ENCODE assay signal across 8 cellular contexts in the genomic region with DNA sequence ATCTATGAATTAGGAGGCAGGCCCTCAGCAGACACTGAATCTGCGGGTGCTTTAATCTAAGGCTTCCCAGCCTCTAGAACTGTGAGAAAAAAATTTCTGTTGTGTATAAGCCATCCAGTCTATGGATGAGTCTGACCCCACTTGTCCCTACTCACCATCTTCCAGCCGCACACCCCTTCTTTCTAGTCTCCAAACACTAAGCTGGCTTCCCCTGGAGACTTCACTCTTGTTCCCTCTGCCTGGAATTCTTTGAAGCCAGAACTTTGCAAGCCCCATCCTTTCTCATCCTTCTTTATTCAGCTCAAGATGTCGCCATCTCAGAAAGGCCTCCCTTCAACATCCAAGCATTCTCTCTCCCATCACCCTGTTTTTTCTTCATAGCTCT. TPM values are rescaled to one million over a fixed set of nuclear protein-coding genes. Genes with fewer than 3 reads are reported as not detected.
DNase-seq lines count a peak whose midpoint lies in the region; ATAC-seq and TF ChIP-seq lines count a peak whose summit lies in the region.

No MANE protein-coding gene starts in this region.

- H3K4me1 ChIP-seq in adrenal gland (replicated peaks in 1 of 2) (peaks cover 7 to 22% of the 10 kb centered on the region in 2 donors), thyroid gland (peaks cover 16 to 17% of the 10 kb centered on the region in 2 donors)

- no peak for DNase-seq in T-helper 1 cell
- peak in 1 of 7 donors; percentile 14 for DNase-seq in adrenal gland
- DNase-seq in left colon = peak in 1 of 2 donors; percentile 12
- DNase-seq in thyroid gland = no peak
- no peak for DNase-seq in effector CD4-positive, alpha-beta T cell
- no peak for DNase-seq in T-helper 17 cell
- DNase-seq in ecto neural progenitor cell (ENCODE audit: low spot score) = no peak

- H3K36me3 ChIP-seq in adrenal gland (replicated peaks in 1 of 2) (no peaks in the 10 kb centered on the region), thyroid gland (no peaks in the 10 kb centered on the region)

- 31 to 43% (median 40%) methylated on average over 3 of the region's 3 CpGs for WGBS in adrenal gland, 4 donors
- 23 to 36% methylated on average over 3 of the region's 3 CpGs for WGBS in thyroid gland, 2 donors

- no peak overlapping the region for H3K4me3 Mint-ChIP-seq in T-helper 1 cell treated with Interleukin-12 subunit alpha and Interleukin-12 subunit beta and Interleukin-4 antibody, amounts not matched to agents 30 μg/mL and 1 μg/mL, for 36 hours
- H3K4me3 Mint-ChIP-seq in T-helper 17 cell = no peak overlapping the region

- TF ChIP-seq CTCF in adrenal gland (IDR thresholded peaks at IDR 0.05) (no peak), thyroid gland (IDR thresholded peaks at IDR 0.05) (no peak)

- no peaks in the 10 kb centered on the region for H3K9me3 Mint-ChIP-seq in T-helper 1 cell treated with Interleukin-12 subunit alpha and Interleukin-12 subunit beta and Interleukin-4 antibody, amounts not matched to agents 30 μg/mL and 1 μg/mL, for 36 hours

- intact Hi-C loops in adrenal gland (cut with DNase I) = no loop called here
- intact Hi-C loops in left colon (cut with DNase I, micrococcal nuclease) = no loop called here
- intact Hi-C loops in thyroid gland (cut with DNase I) = no loop called here

- H3K4me3 ChIP-seq in adrenal gland (peak overlapping the region in 2 of 4 donors; percentile 57 to 62), thyroid gland (replicated peaks in 1 of 3) (peak overlapping the region in 2 of 3 donors; percentile 75 to 81)

- H3K27ac ChIP-seq in adrenal gland (peak overlapping the region; percentile 6 to 88 (median 76)), thyroid gland (peak overlapping the region; percentile 75 to 93 (median 88))

- no peaks in the 10 kb centered on the region for H3K27me3 ChIP-seq in adrenal gland
- H3K27me3 ChIP-seq in thyroid gland = no peaks in the 10 kb centered on the region

- no peaks in the 10 kb centered on the region for H3K27me3 Mint-ChIP-seq in T-helper 1 cell treated with Interleukin-12 subunit alpha and Interleukin-12 subunit beta and Interleukin-4 antibody, amounts not matched to agents 30 μg/mL and 1 μg/mL, for 36 hours (ENCODE audit: low read depth)
- no peaks in the 10 kb centered on the region for H3K27me3 Mint-ChIP-seq in T-helper 17 cell

- TF ChIP-seq POLR2A in adrenal gland (IDR thresholded peaks at IDR 0.05) (no peak), thyroid gland (IDR thresholded peaks at IDR 0.05) (no peak)

- peak overlapping the region; percentile 81 for H3K27ac Mint-ChIP-seq in T-helper 1 cell treated with Interleukin-12 subunit alpha and Interleukin-12 subunit beta and Interleukin-4 antibody, amounts not matched to agents 30 μg/mL and 1 μg/mL, for 36 hours
- no peak overlapping the region for H3K27ac Mint-ChIP-seq in T-helper 17 cell

- no peaks in the 10 kb centered on the region for H3K36me3 Mint-ChIP-seq in T-helper 1 cell treated with Interleukin-12 subunit alpha and Interleukin-12 subunit beta and Interleukin-4 antibody, amounts not matched to agents 30 μg/mL and 1 μg/mL, for 36 hours (ENCODE audit: low read depth)
- peaks cover 2% of the 10 kb centered on the region for H3K36me3 Mint-ChIP-seq in T-helper 17 cell (ENCODE audit: low read depth)

- peaks cover 16% of the 10 kb centered on the region for H3K4me1 Mint-ChIP-seq in T-helper 1 cell treated with Interleukin-12 subunit alpha and Interleukin-12 subunit beta and Interleukin-4 antibody, amounts not matched to agents 30 μg/mL and 1 μg/mL, for 36 hours (ENCODE audit: low read depth)
- peaks cover 16% of the 10 kb centered on the region for H3K4me1 Mint-ChIP-seq in T-helper 17 cell

- ATAC-seq in left colon (peak; percentile 13), T-helper 17 cell (no peak)

- H3K9me3 ChIP-seq in adrenal gland (replicated peaks in 1 of 3) (no peaks in the 10 kb centered on the region), thyroid gland (no peaks in the 10 kb centered on the region), T-helper 17 cell (ENCODE audit: control insufficient read depth, low read length, poor library complexity, severe bottlenecking) (no peaks in the 10 kb centered on the region)

RNA-seq across cellular contexts. Expression of gene NUP93, which starts 0.6 kb away (rescaled TPM):
- total RNA-seq in adrenal gland = 10 to 100 TPM; 29.3 to 71.1 (median 39.7) TPM
- 10 to 100 TPM; 35.8 to 65.1 (median 52.7) TPM for polyA plus RNA-seq in adrenal gland
- total RNA-seq in left colon = 10 to 100 TPM; 34.1 to 52.7 TPM
- 100 to 1,000 TPM in 2 of 4 donors, 10 to 100 TPM in 2; 70.1 to 150 (median 97.4) TPM for total RNA-seq in thyroid gland
- 10 to 100 TPM; 59.0 to 59.1 TPM for total RNA-seq in T-helper 17 cell

RNA-seq across cellular contexts. Expression of gene MT1X, which starts 47.1 kb away (rescaled TPM):
- total RNA-seq in adrenal gland = 100 to 1,000 TPM in 4 of 8 donors, 10 to 100 TPM in 4; 44.7 to 373 (median 119) TPM
- 100 to 1,000 TPM in 2 of 3 donors, 10 to 100 TPM in 1; 65.3 to 438 (median 108) TPM for polyA plus RNA-seq in adrenal gland
- 10 to 100 TPM; 29.5 to 63.4 TPM for total RNA-seq in left colon
- total RNA-seq in thyroid gland = 1,000 to 10,000 TPM in 1 of 4 donors, 100 to 1,000 TPM in 3; 314 to 2,825 (median 445) TPM
- 10 to 100 TPM; 22.0 to 22.1 TPM for total RNA-seq in T-helper 17 cell

RNA-seq across cellular contexts. Expression of gene MT1H, which starts 59.7 kb away (rescaled TPM):
- total RNA-seq in adrenal gland (under 1 TPM in 1 of 8 donors, not detected in 7; 0.54 TPM), left colon (10 to 100 TPM in 1 of 2 donors, 1 to 10 TPM in 1; 3.3 to 80.9 TPM), thyroid gland (100 to 1,000 TPM in 1 of 4 donors, 10 to 100 TPM in 2, not detected in 1; 45.4 to 179 (median 62.8) TPM), T-helper 17 cell (not detected)
- polyA plus RNA-seq in adrenal gland = under 1 TPM in 1 of 3 donors, not detected in 2; 0.98 TPM
